9 cellular contexts compared by ENCODE assay signal in genomic region chr5:113002423-113002822, GRCh38.
"Had no signal": no experiment of that assay in that cellular context is flagged by ENCODE, and none has a peak within 500 bp of the region (broad histone marks: within the 10 kb centered on the region; RNA-seq: fewer than 3 reads in every experiment).

No MANE protein-coding gene starts in this region.

- DNase-seq: GM23248, GOT3, H7, HFFc6, IMR-90 had no signal

- FAIRE-seq: K562 had no signal

- H3K9ac ChIP-seq: GM23248 had no signal

- H2AFZ ChIP-seq: GM23248 had no signal

- H3K9me3 ChIP-seq: HAP-1 had no signal

- H3K4me1 ChIP-seq: HAP-1 had no signal

- ATAC-seq: HCT116, K562 had no signal

- H3K27ac ChIP-seq: GM23248, HL-60 had no signal

- H3K4me3 ChIP-seq: GM23248, HAP-1, K562 had no signal
